Comparison of ENCODE assay signal across 26 cellular contexts in the genomic region with DNA sequence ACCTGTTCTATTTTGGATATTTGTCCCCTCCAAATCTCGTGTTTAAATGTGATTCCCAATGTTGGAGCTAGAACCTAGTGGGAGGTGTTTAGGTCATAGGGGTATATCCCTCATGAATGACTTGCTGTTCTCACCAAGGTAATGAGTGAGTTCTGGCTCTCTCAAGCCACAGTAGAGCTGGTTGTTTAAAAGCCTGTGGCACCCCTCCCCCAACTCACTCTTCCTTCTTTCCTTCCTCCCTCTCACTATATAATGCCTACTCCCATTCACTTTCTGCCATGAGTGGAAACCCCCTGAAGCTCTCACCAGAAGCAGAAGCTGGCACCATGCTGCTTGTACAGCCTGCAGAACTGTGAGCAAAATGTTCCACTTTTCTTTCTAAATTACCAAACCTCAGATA.
"Had no signal": no experiment of that assay in that cellular context is flagged by ENCODE, and none has a peak within 500 bp of the region (broad histone marks: within the 10 kb centered on the region; RNA-seq: fewer than 3 reads in every experiment).

No MANE protein-coding gene starts in this region.

- H3K27me3 ChIP-seq: dorsolateral prefrontal cortex, esophagus muscularis mucosa, foreskin keratinocyte, gastroesophageal sphincter, heart left ventricle, hepatocyte, right atrium auricular region, sigmoid colon, stomach, thyroid gland, vagina had no signal

- H3K36me3 ChIP-seq: esophagus muscularis mucosa, gastroesophageal sphincter, heart left ventricle, lower lobe of right lung, prostate gland, right atrium auricular region, sigmoid colon, stomach, thyroid gland, vagina had no signal

- H3K4me3 ChIP-seq: dorsolateral prefrontal cortex, esophagus muscularis mucosa, gastroesophageal sphincter, heart left ventricle, hepatocyte, lower lobe of right lung, mucosa of descending colon, prostate gland, right atrium auricular region, sigmoid colon, stomach, thyroid gland, vagina had no signal

- H3K4me1 Mint-ChIP-seq: naive B cell; stimulated activated effector memory CD8-positive, alpha-beta T cell treated with anti-CD3 and anti-CD28 coated beads, Interleukin-12 subunit alpha, Interleukin-12 subunit beta, amount 100 ng/mL, for 72 hours had no signal

- H3K27ac Mint-ChIP-seq: naive B cell; natural killer cell treated with Interleukin-12 subunit alpha and Interleukin-12 subunit beta and Interleukin-15 and Interleukin-18, amount 100 ng/mL, for 72 hours; stimulated activated effector memory CD8-positive, alpha-beta T cell treated with anti-CD3 and anti-CD28 coated beads, Interleukin-12 subunit alpha, Interleukin-12 subunit beta, amount 100 ng/mL, for 72 hours had no signal

- H3K4me3 Mint-ChIP-seq: naive B cell; natural killer cell treated with Interleukin-12 subunit alpha and Interleukin-12 subunit beta and Interleukin-15 and Interleukin-18, amount 100 ng/mL, for 72 hours; neural crest cell; stimulated activated effector memory CD8-positive, alpha-beta T cell treated with anti-CD3 and anti-CD28 coated beads, Interleukin-12 subunit alpha, Interleukin-12 subunit beta, amount 100 ng/mL, for 72 hours had no signal

- H3K9me3 ChIP-seq: esophagus muscularis mucosa, gastroesophageal sphincter, lower lobe of right lung, mucosa of descending colon, prostate gland, right atrium auricular region, thyroid gland, vagina had no signal

- H3K27me3 Mint-ChIP-seq: naive B cell; natural killer cell treated with Interleukin-12 subunit alpha and Interleukin-12 subunit beta and Interleukin-15 and Interleukin-18, amount 100 ng/mL, for 72 hours had no signal

- H2AFZ ChIP-seq: hepatocyte had no signal

- H3K4me1 ChIP-seq: esophagus muscularis mucosa, foreskin keratinocyte, gastroesophageal sphincter, heart left ventricle, lower lobe of right lung, prostate gland, right atrium auricular region, sigmoid colon, stomach, thyroid gland, vagina had no signal

- H3K36me3 Mint-ChIP-seq: naive B cell; natural killer cell treated with Interleukin-12 subunit alpha and Interleukin-12 subunit beta and Interleukin-15 and Interleukin-18, amount 100 ng/mL, for 72 hours; stimulated activated effector memory CD8-positive, alpha-beta T cell treated with anti-CD3 and anti-CD28 coated beads, Interleukin-12 subunit alpha, Interleukin-12 subunit beta, amount 100 ng/mL, for 72 hours had no signal

- H3K27ac ChIP-seq: dorsolateral prefrontal cortex, epithelial cell of prostate, esophagus muscularis mucosa, foreskin keratinocyte, gastroesophageal sphincter, heart left ventricle, hepatocyte, lower lobe of right lung, prostate gland, right atrium auricular region, sigmoid colon, stomach, thyroid gland, vagina had no signal

- ATAC-seq: foreskin keratinocyte; gastroesophageal sphincter; heart left ventricle; left ventricle myocardium superior; lower lobe of right lung; mucosa of descending colon; natural killer cell treated with Interleukin-12 subunit alpha and Interleukin-12 subunit beta and Interleukin-15 and Interleukin-18, amount 100 ng/mL, for 72 hours; stimulated activated effector memory CD8-positive, alpha-beta T cell treated with anti-CD3 and anti-CD28 coated beads, Interleukin-12 subunit alpha, Interleukin-12 subunit beta, amount 100 ng/mL, for 72 hours had no signal

- H3K4me2 ChIP-seq: hepatocyte had no signal

- DNase-seq: dorsolateral prefrontal cortex; effector CD4-positive, alpha-beta T cell; foreskin keratinocyte; heart left ventricle; left ventricle myocardium superior; lower lobe of right lung; mucosa of descending colon; naive B cell; nucleus accumbens; sigmoid colon; stimulated activated CD4-positive, alpha-beta T cell treated with anti-CD3 and anti-CD28 coated beads, Interleukin-2, amount 100 ng/mL, for 24 hours; stimulated activated CD4-positive, alpha-beta T cell treated with anti-CD3 and anti-CD28 coated beads, Interleukin-4, amount 100 ng/mL, for 24 hours; stimulated activated naive CD4-positive, alpha-beta T cell treated with Interleukin-2 at 50 U/mL for 16 hours; stomach; thyroid gland; trophoblast cell had no signal
